In the genomic region with DNA sequence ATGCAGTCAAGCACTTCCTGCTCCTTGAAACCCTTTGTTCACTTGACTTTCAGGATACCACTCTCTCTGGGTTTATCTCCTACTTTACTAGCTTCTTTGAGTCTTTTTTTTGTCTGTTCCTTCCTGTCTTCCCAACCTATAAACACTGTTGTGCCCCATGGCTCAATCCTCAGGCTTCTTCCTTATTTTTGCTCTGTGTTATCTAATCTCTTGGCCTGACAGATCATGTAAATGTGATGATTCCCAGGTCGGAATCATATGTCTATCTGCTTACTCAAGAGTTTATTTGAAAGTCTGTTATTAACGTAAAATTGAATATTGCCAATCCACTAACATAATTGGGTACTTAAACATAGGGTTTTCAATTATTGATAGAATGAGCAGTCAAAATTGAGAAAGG, we compare ENCODE assay signal across 34 cellular contexts.
"Had no signal": no experiment of that assay in that cellular context is flagged by ENCODE, and none has a peak within 500 bp of the region (broad histone marks: within the 10 kb centered on the region; RNA-seq: fewer than 3 reads in every experiment).

No MANE protein-coding gene starts in this region.

- H3K36me3 ChIP-seq: adrenal gland, ascending aorta, cardiac muscle cell had no signal

- FAIRE-seq: bronchial epithelial cell, TTC549 had no signal

- H3K27me3 ChIP-seq: adrenal gland, ascending aorta, cardiac muscle cell had no signal

- H3K9me3 ChIP-seq: adrenal gland, ascending aorta had no signal

- H3K4me1 ChIP-seq: adrenal gland, ascending aorta had no signal

- H3K27ac ChIP-seq: adrenal gland, ascending aorta, cardiac muscle cell, VCaP had no signal

- ATAC-seq: activated CD8-positive, alpha-beta T cell treated with anti-CD3 and anti-CD28 coated beads for 36 hours; activated naive CD4-positive, alpha-beta T cell treated with anti-CD3 and anti-CD28 coated beads, Interleukin-2, amount 50 U/mL, for 72 hours; activated T-cell treated with anti-CD3 and anti-CD28 coated beads, Interleukin-2, amount 50 U/mL, for 4 hours; activated T-cell treated with anti-CD3 and anti-CD28 coated beads, Interleukin-2, amount 50 U/mL, for 72 hours; activated T-helper 17 cell treated with anti-CD3 and anti-CD28 coated beads, Interleukin-2, amount 50 U/mL, for 72 hours had no signal

- DNase-seq: activated B cell treated with CpG ODN at 0.5 μM for 24 hours; activated CD4-positive, alpha-beta memory T cell treated with anti-CD3 and anti-CD28 coated beads for 36 hours; activated CD4-positive, alpha-beta T cell treated with anti-CD3 and anti-CD28 coated beads for 4 hours; activated CD4-positive, alpha-beta T cell treated with anti-CD3 and anti-CD28 coated beads, Interleukin-2, amount 10 ng/mL, durations not matched to agents 24 days and 14 days; activated CD4-positive, alpha-beta T cell treated with anti-CD3 and anti-CD28 coated beads, Interleukin-2, amount 50 U/mL, for 1 hour; activated CD4-positive, alpha-beta T cell treated with anti-CD3 and anti-CD28 coated beads, Interleukin-2, amount 50 U/mL, for 4 hours; activated CD4-positive, CD25-positive, alpha-beta regulatory T cell treated with anti-CD3 and anti-CD28 coated beads, Interleukin-2, amount 50 U/mL, for 72 hours; activated CD8-positive, alpha-beta memory T cell treated with anti-CD3 and anti-CD28 coated beads, Interleukin-2, amount 50 U/mL, for 4 hours; activated CD8-positive, alpha-beta T cell treated with anti-CD3 and anti-CD28 coated beads for 36 hours; activated effector memory CD4-positive, alpha-beta T cell treated with anti-CD3 and anti-CD28 coated beads, Interleukin-2, amount 50 U/mL, for 16 hours; activated gamma-delta T cell treated with Interleukin-2 at 50 U/mL for 16 hours; activated naive CD4-positive, alpha-beta T cell; activated naive CD4-positive, alpha-beta T cell treated with anti-CD3 and anti-CD28 coated beads for 36 hours; activated naive CD4-positive, alpha-beta T cell treated with anti-CD3 and anti-CD28 coated beads, Interleukin-2, amount 50 U/mL, for 16 hours; activated naive CD8-positive, alpha-beta T cell treated with anti-CD3 and anti-CD28 coated beads for 36 hours; activated T-cell treated with anti-CD3 and anti-CD28 coated beads for 4 hours; activated T-cell treated with anti-CD3 and anti-CD28 coated beads, Interleukin-2, amount 50 U/mL, for 1 hour; activated T-cell treated with anti-CD3 and anti-CD28 coated beads, Interleukin-2, amount 50 U/mL, for 4 hours; activated T-cell treated with anti-CD3 and anti-CD28 coated beads, Interleukin-2, amount 50 U/mL, for 72 hours; adrenal gland; amygdala; anterior cingulate cortex; caudate nucleus; cerebellar nuclear complex; T-helper 1 cell; T-helper 2 cell; T-helper 9 cell had no signal

- H3K4me3 ChIP-seq: adrenal gland, ascending aorta, cardiac muscle cell had no signal
